In genomic region chr7:28623863-28624262, GRCh38 we compare ENCODE assay signal across 9 cellular contexts.
DNase-seq lines count a peak whose midpoint lies in the region; ATAC-seq, FAIRE-seq and TF ChIP-seq lines count a peak whose summit lies in the region.
"Had no signal": no experiment of that assay in that cellular context is flagged by ENCODE, and none has a peak within 500 bp of the region (broad histone marks: within the 10 kb centered on the region; RNA-seq: fewer than 3 reads in every experiment).

No MANE protein-coding gene starts in this region.

- H3K27me3 ChIP-seq in HepG2 (ENCODE audit: control insufficient read depth in 1 of 2, insufficient read depth in 2 of 2, low read length in 2 of 2) (no peaks in the 10 kb centered on the region), vagina (no peaks in the 10 kb centered on the region)

- H3K9me3 ChIP-seq in HEK293 (ENCODE audit: control insufficient read depth, insufficient read depth, low read depth, low read length) (no peaks in the 10 kb centered on the region), HepG2 (ENCODE audit: low read length) (no peaks in the 10 kb centered on the region), vagina (no peaks in the 10 kb centered on the region)

- no peak for FAIRE-seq in HepG2 (lab: Jason Lieb, UNC)

- no peaks in the 10 kb centered on the region for H3K9me3 Mint-ChIP-seq in Calu3 (ENCODE audit: low read depth, unreplicated experiment)
- H3K9me3 Mint-ChIP-seq in activated CD4-positive, alpha-beta T cell treated with anti-CD3 and anti-CD28 coated beads, Interleukin-2, amount 10 ng/mL, durations not matched to agents 7 days and 5 days: no peaks in the 10 kb centered on the region
- H3K9me3 Mint-ChIP-seq: activated CD4-positive, alpha-beta memory T cell treated with anti-CD3 and anti-CD28 coated beads, Interleukin-2, amount 10 ng/mL, durations not matched to agents 7 days and 5 days had no signal

- no peak overlapping the region for H3K4me2 ChIP-seq in HepG2 (ENCODE audit: low read depth, low read length)

- no peaks in the 10 kb centered on the region for H3K36me3 ChIP-seq in HEK293 (ENCODE audit: control insufficient read depth in 2 of 2, insufficient read depth in 1 of 2, low read length in 2 of 2)
- no peaks in the 10 kb centered on the region for H3K36me3 ChIP-seq in HepG2 (replicated peaks in 1 of 2; ENCODE audit: control insufficient read depth in 1 of 2, insufficient read depth in 2 of 2, low read length in 2 of 2)
- H3K36me3 ChIP-seq in vagina: no peaks in the 10 kb centered on the region

- DNase-seq in Calu3 (no peak), SK-N-DZ (ENCODE audit: low spot score) (peak; percentile 23), HepG2 (ENCODE audit: low spot score) (no peak), NCI-H2029 (lab: John Stamatoyannopoulos, UW) (no peak), vagina (ENCODE audit: extremely low spot score in 2 of 2) (no peak), T-helper 2 cell (no peak)
- DNase-seq in activated CD4-positive, alpha-beta T cell treated with anti-CD3 and anti-CD28 coated beads, Interleukin-2, amount 10 ng/mL, durations not matched to agents 7 days and 5 days: no peak
- DNase-seq: activated CD4-positive, alpha-beta memory T cell treated with anti-CD3 and anti-CD28 coated beads, Interleukin-2, amount 10 ng/mL, durations not matched to agents 7 days and 5 days had no signal

- peaks cover 67% of the 10 kb centered on the region for H3K4me1 Mint-ChIP-seq in Calu3 (ENCODE audit: low read depth, unreplicated experiment)
- H3K4me1 Mint-ChIP-seq in activated CD4-positive, alpha-beta T cell treated with anti-CD3 and anti-CD28 coated beads, Interleukin-2, amount 10 ng/mL, durations not matched to agents 7 days and 5 days: no peaks in the 10 kb centered on the region
- H3K4me1 Mint-ChIP-seq: activated CD4-positive, alpha-beta memory T cell treated with anti-CD3 and anti-CD28 coated beads, Interleukin-2, amount 10 ng/mL, durations not matched to agents 7 days and 5 days had no signal

- no peak overlapping the region for H3K4me3 ChIP-seq in HEK293 (ENCODE audit: low read depth, low read length)
- no peak overlapping the region; a peak in 1 of 6 replicates for H3K4me3 ChIP-seq in HepG2 (replicated peaks in 1 of 3; ENCODE audit: insufficient read depth in 1 of 3, low read depth in 2 of 3, low read length in 3 of 3)
- H3K4me3 ChIP-seq in vagina: no peak overlapping the region

- TF ChIP-seq POLR2A in HepG2 (IDR thresholded peaks at IDR 0.05; ENCODE audit: insufficient read depth in 1 of 2, low read depth in 2 of 2, low read length in 2 of 2): no peak
- TF ChIP-seq POLR2A in vagina (IDR thresholded peaks at IDR 0.05): no peak

- in situ Hi-C loops in HepG2 (cut with HindIII; ENCODE audit: extremely low pct_ligation_motif_present, low pct_unique_long_range_greater_than_20kb): loop anchor here (10.0 kb wide), 1 partner anchor 319 kb away; no protein-coding TSS in a partner anchor

- H3K9ac ChIP-seq in HepG2 (ENCODE audit: insufficient read depth, low read depth, low read length): no peak overlapping the region

- no peaks in the 10 kb centered on the region for H3K79me2 ChIP-seq in HepG2 (ENCODE audit: insufficient read depth, low read length)

- POLR2A ChIA-PET in HEK293 (lab: Yijun Ruan, JAX) (no interaction called here), HepG2 (lab: Yijun Ruan, JAX) (no interaction called here)
- POLR2A ChIA-PET in activated CD4-positive, alpha-beta T cell treated with anti-CD3 and anti-CD28 coated beads, Interleukin-2, amount 10 ng/mL, durations not matched to agents 7 days and 5 days (lab: Charles Lee): no interaction called here

- ATAC-seq in HepG2: no peak

- H2AFZ ChIP-seq in HepG2 (ENCODE audit: low read length): no peak overlapping the region

- H3K27ac ChIP-seq in HEK293 (ENCODE audit: extremely low read depth, low read depth, low read length) (no peak overlapping the region), HepG2 (ENCODE audit: extremely low read length, insufficient read depth, low read length) (no peak overlapping the region), vagina (no peak overlapping the region)

- BruUV-seq in Calu3 (replicated peaks; lab: Mats Ljungman, UMichigan) (no TSS peak), HepG2 (replicated peaks; lab: Mats Ljungman, UMichigan) (no TSS peak)

- peak; percentile 53 for TF ChIP-seq CTCF in Calu3 (IDR thresholded peaks at IDR 0.05; ENCODE audit: unreplicated experiment)
- TF ChIP-seq CTCF in HEK293 (tag by site-specific recombination; IDR thresholded peaks at IDR 0.05): no peak
- 0 out of 2 replicates have a peak, but pooled peaks have one; percentile 21 for TF ChIP-seq CTCF in HepG2 (CRISPR knock-in tag; IDR thresholded peaks at IDR 0.05)
- no peak for TF ChIP-seq CTCF in vagina (IDR thresholded peaks at IDR 0.05)

- 13% methylated on average over 5 of the region's 5 CpGs for WGBS in HepG2 (ENCODE audit: low lambda C conversion rate)

- no peak for TF ChIP-seq RAD21 in HepG2 (CRISPR knock-in tag; IDR thresholded peaks at IDR 0.05)

- H3K36me3 Mint-ChIP-seq in Calu3 (ENCODE audit: insufficient read depth, unreplicated experiment): peaks cover 11% of the 10 kb centered on the region
- no peaks in the 10 kb centered on the region for H3K36me3 Mint-ChIP-seq in activated CD4-positive, alpha-beta T cell treated with anti-CD3 and anti-CD28 coated beads, Interleukin-2, amount 10 ng/mL, durations not matched to agents 7 days and 5 days (ENCODE audit: low read depth)

- no peaks in the 10 kb centered on the region for H4K20me1 ChIP-seq in HepG2 (ENCODE audit: insufficient read depth, low read length)

- CTCF ChIA-PET in Calu3 (lab: Charles Lee): interaction anchor here (1.1 to 2.7 kb wide), 2 partner anchors 12 to 16 kb away, joined by 8 to 23 read pairs; no protein-coding TSS in a partner anchor
- CTCF ChIA-PET in HEK293 (lab: Yijun Ruan, JAX): interaction anchor here (0.6 to 1.3 kb wide), 2 partner anchors 10 to 32 kb away, joined by 4 read pairs; no protein-coding TSS in a partner anchor
- CTCF ChIA-PET in HepG2 (lab: Yijun Ruan, JAX; ENCODE audit: low intra/inter-chr PET ratio, low total read pairs): interaction anchor here (1.0 kb wide), 1 partner anchor 235 kb away, joined by 3 read pairs; no protein-coding TSS in a partner anchor
- CTCF ChIA-PET in activated CD4-positive, alpha-beta T cell treated with anti-CD3 and anti-CD28 coated beads, Interleukin-2, amount 10 ng/mL, durations not matched to agents 7 days and 5 days (lab: Charles Lee): no interaction called here

- no peak for TF ChIP-seq EP300 in HepG2 (IDR thresholded peaks at IDR 0.05; ENCODE audit: low read depth in 2 of 2, low read length in 2 of 2)
- no peak for TF ChIP-seq EP300 in HepG2 (CRISPR knock-in tag; IDR thresholded peaks at IDR 0.05; ENCODE audit: borderline replicate concordance)

- intact Hi-C loops in Calu3 (cut with micrococcal nuclease; ENCODE audit: unreplicated experiment) (loop anchor here (1.0 to 5.0 kb wide), 6 partner anchors 15 to 325 kb away; no protein-coding TSS in a partner anchor), HepG2 (cut with micrococcal nuclease; ENCODE audit: unreplicated experiment) (no loop called here), vagina (cut with DNase I) (no loop called here)

- no peak overlapping the region for H3K4me3 Mint-ChIP-seq in Calu3 (ENCODE audit: low read depth, unreplicated experiment)
- H3K4me3 Mint-ChIP-seq in activated CD4-positive, alpha-beta T cell treated with anti-CD3 and anti-CD28 coated beads, Interleukin-2, amount 10 ng/mL, durations not matched to agents 7 days and 5 days: no peak overlapping the region
- H3K4me3 Mint-ChIP-seq: activated CD4-positive, alpha-beta memory T cell treated with anti-CD3 and anti-CD28 coated beads, Interleukin-2, amount 10 ng/mL, durations not matched to agents 7 days and 5 days had no signal

- H3K27ac Mint-ChIP-seq in Calu3 (ENCODE audit: unreplicated experiment): peak overlapping the region; percentile 41
- no peak overlapping the region for H3K27ac Mint-ChIP-seq in activated CD4-positive, alpha-beta T cell treated with anti-CD3 and anti-CD28 coated beads, Interleukin-2, amount 10 ng/mL, durations not matched to agents 7 days and 5 days
- H3K27ac Mint-ChIP-seq: activated CD4-positive, alpha-beta memory T cell treated with anti-CD3 and anti-CD28 coated beads, Interleukin-2, amount 10 ng/mL, durations not matched to agents 7 days and 5 days had no signal

- no peaks in the 10 kb centered on the region for H3K27me3 Mint-ChIP-seq in Calu3 (ENCODE audit: unreplicated experiment)
- H3K27me3 Mint-ChIP-seq in activated CD4-positive, alpha-beta T cell treated with anti-CD3 and anti-CD28 coated beads, Interleukin-2, amount 10 ng/mL, durations not matched to agents 7 days and 5 days: peaks cover 3% of the 10 kb centered on the region
- H3K27me3 Mint-ChIP-seq: activated CD4-positive, alpha-beta memory T cell treated with anti-CD3 and anti-CD28 coated beads, Interleukin-2, amount 10 ng/mL, durations not matched to agents 7 days and 5 days had no signal

- H3K4me1 ChIP-seq in HEK293 (ENCODE audit: control insufficient read depth, insufficient read depth, low read length) (peaks cover 23% of the 10 kb centered on the region), HepG2 (ENCODE audit: insufficient read depth, low read length) (peaks cover 8% of the 10 kb centered on the region), vagina (peaks cover 26% of the 10 kb centered on the region)

TF ChIP-seq in HEK293, 187 proteins besides CTCF, POLR2A, EP300 and RAD21 (continues in another document):
- no peak for TF ChIP-seq ZNF626 (tag by site-specific recombination; IDR thresholded peaks at IDR 0.05)
- no peak for TF ChIP-seq GLIS2 (tag by site-specific recombination; IDR thresholded peaks at IDR 0.05)

TF ChIP-seq in HepG2, 621 proteins besides CTCF, POLR2A, EP300 and RAD21 (continues in another document):
- TF ChIP-seq HNRNPK (IDR thresholded peaks at IDR 0.05; ENCODE audit: low read depth, low read length, poor library complexity, severe bottlenecking): no peak
- TF ChIP-seq LCORL (IDR thresholded peaks at IDR 0.05): no peak
- TF ChIP-seq LCORL (CRISPR knock-in tag; IDR thresholded peaks at IDR 0.05): no peak
- TF ChIP-seq ZBTB46 (CRISPR knock-in tag; IDR thresholded peaks at IDR 0.05; ENCODE audit: borderline replicate concordance): no peak
- TF ChIP-seq ZNF670 (CRISPR knock-in tag; IDR thresholded peaks at IDR 0.05; ENCODE audit: borderline replicate concordance): no peak
- peak; percentile 22; the same call in 1 of the 2 replicates for TF ChIP-seq STAG1 (CRISPR knock-in tag; IDR thresholded peaks at IDR 0.05)

Comparison
In these comparisons a context has a peak if more than half of its experiments do, and no peak if none do; other contexts are left out.
1. CTCF ChIP-seq: peak in Calu3 (single experiment) and HepG2 (single experiment); none in HEK293 (single experiment) and vagina (0 of 3).